15 cellular contexts compared by ENCODE assay signal in genomic region chr17:16247589-16247984, GRCh38. TPM values are rescaled to one million over a fixed set of nuclear protein-coding genes. Genes with fewer than 3 reads are reported as not detected.
DNase-seq lines count a peak whose midpoint lies in the region; ATAC-seq and TF ChIP-seq lines count a peak whose summit lies in the region.
"Had no signal": no experiment of that assay in that cellular context is flagged by ENCODE, and none has a peak within 500 bp of the region (broad histone marks: within the 10 kb centered on the region; RNA-seq: fewer than 3 reads in every experiment).

No MANE protein-coding gene starts in this region.

- TF ChIP-seq CTCF in Caco-2 (IDR thresholded peaks at IDR 0.05; ENCODE audit: insufficient read depth in 1 of 2, low read depth in 1 of 2, low read length in 1 of 2, severe bottlenecking in 1 of 2, unreplicated experiment in 1 of 2) (no peak), colonic mucosa (IDR thresholded peaks at IDR 0.05) (no peak), mucosa of descending colon (IDR thresholded peaks at IDR 0.05) (no peak), transverse colon (IDR thresholded peaks at IDR 0.05) (no peak), WERI-Rb-1 (IDR thresholded peaks at IDR 0.05; ENCODE audit: low read depth, low read length) (no peak)

- peak; percentile 78 for ATAC-seq in mucosa of descending colon
- no peak for ATAC-seq in HG03135 (IDR thresholded peaks at IDR 0.05; ENCODE audit: unreplicated experiment)
- ATAC-seq in activated CD8-positive, alpha-beta T cell treated with anti-CD3 and anti-CD28 coated beads, Interleukin-2, amount 10 ng/mL, durations not matched to agents 7 days and 5 days, result no peak

- H3K27me3 Mint-ChIP-seq in Caco-2 (ENCODE audit: insufficient read depth, unreplicated experiment), result no peaks in the 10 kb centered on the region
- no peaks in the 10 kb centered on the region for H3K27me3 Mint-ChIP-seq in activated CD8-positive, alpha-beta T cell treated with anti-CD3 and anti-CD28 coated beads, Interleukin-2, amount 10 ng/mL, durations not matched to agents 7 days and 5 days (ENCODE audit: low read depth)
- H3K27me3 Mint-ChIP-seq: CD4-positive, alpha-beta memory T cell had no signal

- WGBS in transverse colon (ENCODE audit: low coverage in 1 of 2), 2 donors, result 41 to 60% methylated on average over 1 to 6 of the region's 6 CpGs

- peak overlapping the region in 1 of 2 donors; percentile 88 for H3K9ac ChIP-seq in colonic mucosa (ENCODE audit: low read depth in 2 of 2, low read length in 2 of 2)

- peak overlapping the region; percentile 85 for H3K27ac Mint-ChIP-seq in Caco-2 (ENCODE audit: unreplicated experiment)
- H3K27ac Mint-ChIP-seq in activated CD8-positive, alpha-beta T cell treated with anti-CD3 and anti-CD28 coated beads, Interleukin-2, amount 10 ng/mL, durations not matched to agents 7 days and 5 days, result no peak overlapping the region
- H3K27ac Mint-ChIP-seq: H9 had no signal

- TF ChIP-seq EP300 in transverse colon (IDR thresholded peaks at IDR 0.05; ENCODE audit: low read depth), result no peak

- DNase-seq in Caco-2 (no peak), colonic mucosa (no peak), mucosa of descending colon (peak in 1 of 3 donors; percentile 61), transverse colon (peak; percentile 21), WERI-Rb-1 (no peak)
- no peak for DNase-seq in activated CD8-positive, alpha-beta T cell treated with anti-CD3 and anti-CD28 coated beads, Interleukin-2, amount 10 ng/mL, durations not matched to agents 7 days and 5 days
- DNase-seq: BE2C; CD4-positive, alpha-beta memory T cell; DMS153; DMS79 treated with DMSO at 0.1 percent for 48 hours; EL; GOT3; H9 had no signal

- peaks cover 13% of the 10 kb centered on the region for H3K4me1 Mint-ChIP-seq in Caco-2 (ENCODE audit: low read depth, unreplicated experiment)
- H3K4me1 Mint-ChIP-seq in activated CD8-positive, alpha-beta T cell treated with anti-CD3 and anti-CD28 coated beads, Interleukin-2, amount 10 ng/mL, durations not matched to agents 7 days and 5 days (ENCODE audit: low read depth), result peaks cover 3% of the 10 kb centered on the region

- H3K9me3 ChIP-seq in Caco-2 (no peaks in the 10 kb centered on the region), colonic mucosa (no peaks in the 10 kb centered on the region), mucosa of descending colon (no peaks in the 10 kb centered on the region), transverse colon (no peaks in the 10 kb centered on the region), WERI-Rb-1 (ENCODE audit: severe bottlenecking) (no peaks in the 10 kb centered on the region)
- H3K9me3 ChIP-seq: BE2C had no signal

- intact Hi-C loops in Caco-2 (cut with micrococcal nuclease; ENCODE audit: unreplicated experiment), result no loop called here
- intact Hi-C loops in colonic mucosa (cut with DNase I), result no loop called here
- intact Hi-C loops in mucosa of descending colon (cut with DNase I, micrococcal nuclease), result no loop called here
- intact Hi-C loops in transverse colon (cut with DNase I; ENCODE audit: low total_unique reads), result no loop called here

- peak overlapping the region; percentile 52 for H3K4me3 Mint-ChIP-seq in Caco-2 (ENCODE audit: unreplicated experiment)
- no peak overlapping the region for H3K4me3 Mint-ChIP-seq in activated CD8-positive, alpha-beta T cell treated with anti-CD3 and anti-CD28 coated beads, Interleukin-2, amount 10 ng/mL, durations not matched to agents 7 days and 5 days
- H3K4me3 Mint-ChIP-seq: CD4-positive, alpha-beta memory T cell; H9 had no signal

- POLR2A ChIA-PET in Caco-2 (lab: Charles Lee), result no interaction called here
- POLR2A ChIA-PET in activated CD8-positive, alpha-beta T cell treated with anti-CD3 and anti-CD28 coated beads, Interleukin-2, amount 10 ng/mL, durations not matched to agents 7 days and 5 days (lab: Charles Lee), result no interaction called here

- no peak for TF ChIP-seq POLR2A in transverse colon (IDR thresholded peaks at IDR 0.05)

- H3K27ac ChIP-seq in colonic mucosa, result peak overlapping the region; percentile 85
- H3K27ac ChIP-seq in transverse colon, result peak overlapping the region; percentile 84 to 89 (median 86)
- no peak overlapping the region for H3K27ac ChIP-seq in WERI-Rb-1
- H3K27ac ChIP-seq: C4-2B had no signal

- no TSS peak for BruUV-seq in Caco-2 (replicated peaks; lab: Mats Ljungman, UMichigan)

- H3K36me3 Mint-ChIP-seq in Caco-2 (ENCODE audit: insufficient read depth, unreplicated experiment), result peaks cover 11% of the 10 kb centered on the region
- peaks cover 11% of the 10 kb centered on the region for H3K36me3 Mint-ChIP-seq in activated CD8-positive, alpha-beta T cell treated with anti-CD3 and anti-CD28 coated beads, Interleukin-2, amount 10 ng/mL, durations not matched to agents 7 days and 5 days (ENCODE audit: low read depth)

- CTCF ChIA-PET in Caco-2 (lab: Charles Lee), result no interaction called here
- CTCF ChIA-PET in activated CD8-positive, alpha-beta T cell treated with anti-CD3 and anti-CD28 coated beads, Interleukin-2, amount 10 ng/mL, durations not matched to agents 7 days and 5 days (lab: Charles Lee), result no interaction called here

- H3K27me3 ChIP-seq in Caco-2 (replicated peaks; ENCODE audit: control insufficient read depth, insufficient read depth, low read length) (no peaks in the 10 kb centered on the region), colonic mucosa (no peaks in the 10 kb centered on the region), transverse colon (no peaks in the 10 kb centered on the region), WERI-Rb-1 (ENCODE audit: insufficient read depth, low read depth, severe bottlenecking) (no peaks in the 10 kb centered on the region)
- H3K27me3 ChIP-seq: BE2C had no signal

- H3K9me3 Mint-ChIP-seq in Caco-2 (ENCODE audit: unreplicated experiment), result no peaks in the 10 kb centered on the region
- no peaks in the 10 kb centered on the region for H3K9me3 Mint-ChIP-seq in activated CD8-positive, alpha-beta T cell treated with anti-CD3 and anti-CD28 coated beads, Interleukin-2, amount 10 ng/mL, durations not matched to agents 7 days and 5 days (ENCODE audit: insufficient read depth)
- H3K9me3 Mint-ChIP-seq: CD4-positive, alpha-beta memory T cell; H9 had no signal

- in situ Hi-C loops in transverse colon (cut with MboI; ENCODE audit: low pct_ligation_motif_present in 1 of 4, low pct_unique_long_range_greater_than_20kb in 1 of 4, low sequenced_read_pairs in 3 of 4), result no loop called here

- no peaks in the 10 kb centered on the region for H3K36me3 ChIP-seq in Caco-2 (ENCODE audit: control insufficient read depth, insufficient read depth, low read length)
- no peaks in the 10 kb centered on the region for H3K36me3 ChIP-seq in colonic mucosa
- no peaks in the 10 kb centered on the region for H3K36me3 ChIP-seq in mucosa of descending colon (ENCODE audit: low read depth)
- no peaks in the 10 kb centered on the region for H3K36me3 ChIP-seq in transverse colon
- H3K36me3 ChIP-seq in WERI-Rb-1, result no peaks in the 10 kb centered on the region; the same call in 1 of the 2 replicates
- H3K36me3 ChIP-seq: BE2C had no signal

- H3K4me1 ChIP-seq in Caco-2, result peaks cover 8% of the 10 kb centered on the region; the same call in 1 of the 2 replicates
- H3K4me1 ChIP-seq in colonic mucosa, result no peaks in the 10 kb centered on the region
- peaks cover 24% of the 10 kb centered on the region for H3K4me1 ChIP-seq in mucosa of descending colon (ENCODE audit: low read depth)
- peaks cover 0 to 48% (median 18%) of the 10 kb centered on the region in 4 donors for H3K4me1 ChIP-seq in transverse colon
- H3K4me1 ChIP-seq: BE2C had no signal

- no peak overlapping the region for H3K4me3 ChIP-seq in Caco-2 (ENCODE audit: low read depth, low read length)
- H3K4me3 ChIP-seq in colonic mucosa, result no peak overlapping the region
- no peak overlapping the region for H3K4me3 ChIP-seq in mucosa of descending colon
- no peak overlapping the region for H3K4me3 ChIP-seq in transverse colon
- H3K4me3 ChIP-seq in WERI-Rb-1 (ENCODE audit: low read depth, low read length), result no peak overlapping the region

RNA-seq across cellular contexts. Expression of gene PIGL, which starts 30.6 kb away (rescaled TPM):
- 20.0 and 21.1 TPM in 2 replicates for total RNA-seq in Caco-2 (2022)
- total RNA-seq in colonic mucosa, result 10 to 100 TPM; 24.7 to 25.4 TPM
- total RNA-seq in mucosa of descending colon, result 10 to 100 TPM; 28.2 to 51.8 (median 49.8) TPM
- 100 to 1,000 TPM in 2 of 4 donors, 10 to 100 TPM in 2; 60.9 to 142 (median 101) TPM for total RNA-seq in transverse colon
- total RNA-seq in activated CD8-positive, alpha-beta T cell treated with anti-CD3 and anti-CD28 coated beads, Interleukin-2, amount 10 ng/mL, durations not matched to agents 7 days and 5 days, result 10 to 100 TPM; 22.4 to 24.1 TPM

RNA-seq across cellular contexts. Expression of gene NCOR1, which starts 32.3 kb away (rescaled TPM):
- 90.8 and 95.8 TPM in 2 replicates for total RNA-seq in Caco-2 (2022)
- total RNA-seq in colonic mucosa, result 100 to 1,000 TPM; 190 to 233 TPM
- 100 to 1,000 TPM; 196 to 238 (median 227) TPM for total RNA-seq in mucosa of descending colon
- 100 to 1,000 TPM; 267 to 519 (median 376) TPM for total RNA-seq in transverse colon
- 100 to 1,000 TPM; 160 to 161 TPM for total RNA-seq in activated CD8-positive, alpha-beta T cell treated with anti-CD3 and anti-CD28 coated beads, Interleukin-2, amount 10 ng/mL, durations not matched to agents 7 days and 5 days
